Comparison of ENCODE assay signal across 8 cellular contexts in the genomic region with DNA sequence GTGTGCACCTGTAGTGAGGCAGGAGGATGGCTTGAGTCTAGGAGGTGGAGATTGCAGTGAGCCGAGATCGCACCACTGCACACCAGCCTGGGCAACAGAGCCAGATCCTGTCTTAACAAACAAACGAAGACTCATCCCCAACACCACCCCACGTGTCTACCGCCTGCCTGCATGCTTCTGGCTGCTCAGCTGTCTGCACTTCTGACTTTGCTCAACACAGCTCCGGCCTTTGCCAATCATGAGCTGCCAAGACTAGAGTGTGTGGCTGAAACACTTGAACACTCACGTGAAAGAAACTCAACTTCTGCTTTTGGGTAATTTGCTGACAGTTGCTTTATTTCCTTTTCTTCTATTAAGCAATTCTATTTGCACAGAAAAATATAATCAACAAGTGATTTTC. TPM values are rescaled to one million over a fixed set of nuclear protein-coding genes. Genes with fewer than 3 reads are reported as not detected.
DNase-seq lines count a peak whose midpoint lies in the region; ATAC-seq and TF ChIP-seq lines count a peak whose summit lies in the region.

No MANE protein-coding gene starts in this region.

- TF ChIP-seq CTCF in CD4-positive, alpha-beta T cell (IDR thresholded peaks at IDR 0.05) = no peak
- TF ChIP-seq CTCF in fibroblast of villous mesenchyme (IDR thresholded peaks at IDR 0.05; ENCODE audit: insufficient read depth, low read depth, low read length) (no peak), Calu3 (IDR thresholded peaks at IDR 0.05; ENCODE audit: unreplicated experiment) (no peak)

- no peaks in the 10 kb centered on the region for H3K9me3 ChIP-seq in CD4-positive, alpha-beta T cell (ENCODE audit: control insufficient read depth, low read length)
- no peaks in the 10 kb centered on the region for H3K9me3 ChIP-seq in effector memory CD4-positive, alpha-beta T cell (ENCODE audit: control insufficient read depth, low read length)

- DNase-seq in CD4-positive, alpha-beta T cell = no peak
- DNase-seq in Kasumi-1 (lab: John Stamatoyannopoulos, UW) = peak; percentile 99
- DNase-seq in fibroblast of villous mesenchyme (ENCODE audit: low read depth) = peak; percentile 60
- DNase-seq in stimulated activated naive B cell treated with anti-CD40 and anti-IgM and Interleukin-4, amounts not matched to agents 10 μg/mL and 1 μg/mL and 100 μg/mL, for 72 hours = peak; percentile 57
- no peak for DNase-seq in stimulated activated CD8-positive, alpha-beta memory T cell treated with anti-CD3 and anti-CD28 coated beads, Interleukin-4, amount 100 ng/mL, for 48 hours
- DNase-seq in effector memory CD4-positive, alpha-beta T cell = no peak
- no peak for DNase-seq in Calu3

- no peak overlapping the region for H3K4me3 ChIP-seq in fibroblast of villous mesenchyme (ENCODE audit: low read depth, low read length)
- no peak overlapping the region for H3K4me3 ChIP-seq in effector memory CD4-positive, alpha-beta T cell (ENCODE audit: insufficient read depth, low read depth, low read length, poor library complexity, severe bottlenecking)

- no peaks in the 10 kb centered on the region for H3K36me3 ChIP-seq in effector memory CD4-positive, alpha-beta T cell (ENCODE audit: control insufficient read depth, insufficient read depth, low read length)

- H3K36me3 Mint-ChIP-seq in CD4-positive, alpha-beta T cell (ENCODE audit: low read depth) = no peaks in the 10 kb centered on the region
- H3K36me3 Mint-ChIP-seq in stimulated activated naive B cell treated with anti-CD40 and anti-IgM and Interleukin-4, amounts not matched to agents 10 μg/mL and 1 μg/mL and 100 μg/mL, for 72 hours = no peaks in the 10 kb centered on the region
- no peaks in the 10 kb centered on the region for H3K36me3 Mint-ChIP-seq in Calu3 (ENCODE audit: insufficient read depth, unreplicated experiment)

- intact Hi-C loops in CD4-positive, alpha-beta T cell (cut with DNase I, micrococcal nuclease) = no loop called here
- intact Hi-C loops in Calu3 (cut with micrococcal nuclease; ENCODE audit: unreplicated experiment) = no loop called here

- H3K27ac Mint-ChIP-seq in CD4-positive, alpha-beta T cell = no peak overlapping the region
- no peak overlapping the region for H3K27ac Mint-ChIP-seq in stimulated activated naive B cell treated with anti-CD40 and anti-IgM and Interleukin-4, amounts not matched to agents 10 μg/mL and 1 μg/mL and 100 μg/mL, for 72 hours
- H3K27ac Mint-ChIP-seq in Calu3 (ENCODE audit: unreplicated experiment) = no peak overlapping the region

- POLR2A ChIA-PET in CD4-positive, alpha-beta T cell (lab: Charles Lee) = no interaction called here

- ATAC-seq in CD4-positive, alpha-beta T cell (ENCODE audit: poor library complexity) = peak; percentile 29
- peak; percentile 86 for ATAC-seq in GM21515 (IDR thresholded peaks at IDR 0.05; ENCODE audit: unreplicated experiment)
- peak; percentile 100 for ATAC-seq in stimulated activated naive B cell treated with anti-CD40 and anti-IgM and Interleukin-4, amounts not matched to agents 10 μg/mL and 1 μg/mL and 100 μg/mL, for 72 hours (replicated peaks)

- no peak overlapping the region for H3K27ac ChIP-seq in CD4-positive, alpha-beta T cell (ENCODE audit: low read depth, low read length)
- no peak overlapping the region for H3K27ac ChIP-seq in effector memory CD4-positive, alpha-beta T cell (ENCODE audit: insufficient read depth, low read length, poor library complexity, severe bottlenecking)

- no peaks in the 10 kb centered on the region for H3K9me3 Mint-ChIP-seq in CD4-positive, alpha-beta T cell
- H3K9me3 Mint-ChIP-seq in stimulated activated naive B cell treated with anti-CD40 and anti-IgM and Interleukin-4, amounts not matched to agents 10 μg/mL and 1 μg/mL and 100 μg/mL, for 72 hours = peaks cover 0 to 1% of the 10 kb centered on the region in 2 donors
- no peaks in the 10 kb centered on the region for H3K9me3 Mint-ChIP-seq in Calu3 (ENCODE audit: low read depth, unreplicated experiment)

- no peaks in the 10 kb centered on the region for H3K4me1 ChIP-seq in effector memory CD4-positive, alpha-beta T cell (ENCODE audit: control insufficient read depth, insufficient read depth, low read length, poor library complexity, severe bottlenecking)

- H3K4me1 Mint-ChIP-seq in CD4-positive, alpha-beta T cell (ENCODE audit: low read depth) = no peaks in the 10 kb centered on the region
- H3K4me1 Mint-ChIP-seq in stimulated activated naive B cell treated with anti-CD40 and anti-IgM and Interleukin-4, amounts not matched to agents 10 μg/mL and 1 μg/mL and 100 μg/mL, for 72 hours = peaks cover 11 to 13% of the 10 kb centered on the region in 2 donors
- H3K4me1 Mint-ChIP-seq in Calu3 (ENCODE audit: low read depth, unreplicated experiment) = no peaks in the 10 kb centered on the region

- no peak overlapping the region for H3K4me3 Mint-ChIP-seq in CD4-positive, alpha-beta T cell
- no peak overlapping the region for H3K4me3 Mint-ChIP-seq in stimulated activated naive B cell treated with anti-CD40 and anti-IgM and Interleukin-4, amounts not matched to agents 10 μg/mL and 1 μg/mL and 100 μg/mL, for 72 hours
- no peak overlapping the region for H3K4me3 Mint-ChIP-seq in Calu3 (ENCODE audit: low read depth, unreplicated experiment)

- CTCF ChIA-PET in CD4-positive, alpha-beta T cell (lab: Charles Lee) = interaction anchor here (1.1 kb wide), 1 partner anchor 11 kb away, joined by 4 read pairs; no protein-coding TSS in a partner anchor
- CTCF ChIA-PET in Calu3 (lab: Charles Lee) = no interaction called here

- H3K27me3 ChIP-seq in CD4-positive, alpha-beta T cell (ENCODE audit: control insufficient read depth, insufficient read depth, low read length) = no peaks in the 10 kb centered on the region
- no peaks in the 10 kb centered on the region for H3K27me3 ChIP-seq in effector memory CD4-positive, alpha-beta T cell (replicated peaks; ENCODE audit: control insufficient read depth, insufficient read depth, low read length, poor library complexity, severe bottlenecking)

- no peaks in the 10 kb centered on the region for H3K27me3 Mint-ChIP-seq in CD4-positive, alpha-beta T cell
- H3K27me3 Mint-ChIP-seq in stimulated activated naive B cell treated with anti-CD40 and anti-IgM and Interleukin-4, amounts not matched to agents 10 μg/mL and 1 μg/mL and 100 μg/mL, for 72 hours = no peaks in the 10 kb centered on the region
- peaks cover 14% of the 10 kb centered on the region for H3K27me3 Mint-ChIP-seq in Calu3 (ENCODE audit: unreplicated experiment)

- no TSS peak for BruUV-seq in Calu3 (replicated peaks; lab: Mats Ljungman, UMichigan)

RNA-seq across cellular contexts. Expression of gene SP3, which starts 32.1 kb away (rescaled TPM):
- total RNA-seq in CD4-positive, alpha-beta T cell = 100 to 1,000 TPM; 159 to 166 TPM
- total RNA-seq in fibroblast of villous mesenchyme (87.0 and 129 TPM in 2 replicates), Calu3 (2022) (78.0 and 82.5 TPM in 2 replicates)

Comparison
In these comparisons a context has a peak if more than half of its experiments do, and no peak if none do; other contexts are left out.
1. ATAC-seq: peak in every context shown above with its lines; median percentile 100 in stimulated activated naive B cell treated with anti-CD40 and anti-IgM and Interleukin-4, amounts not matched to agents 10 μg/mL and 1 μg/mL and 100 μg/mL, for 72 hours; 86 in GM21515; 29 in CD4-positive, alpha-beta T cell.
2. DNase-seq: peak in Kasumi-1 (2 of 2), fibroblast of villous mesenchyme (single experiment) and stimulated activated naive B cell treated with anti-CD40 and anti-IgM and Interleukin-4, amounts not matched to agents 10 μg/mL and 1 μg/mL and 100 μg/mL, for 72 hours (single experiment); none in CD4-positive, alpha-beta T cell (0 of 10), stimulated activated CD8-positive, alpha-beta memory T cell treated with anti-CD3 and anti-CD28 coated beads, Interleukin-4, amount 100 ng/mL, for 48 hours (single experiment), effector memory CD4-positive, alpha-beta T cell (0 of 3) and Calu3 (single experiment).